In genomic region chr11:6391548-6392134, GRCh38 we compare ENCODE assay signal across 9 cellular contexts. TPM values are rescaled to one million over a fixed set of nuclear protein-coding genes. Genes with fewer than 3 reads are reported as not detected.
A peak's percentile ranks its signal among the peaks of the same experiment; 100 is the strongest.
DNase-seq lines count a peak whose midpoint lies in the region; ATAC-seq lines count a peak whose summit lies in the region.
"Had no signal": no experiment of that assay in that cellular context is flagged by ENCODE, and none has a peak within 500 bp of the region (broad histone marks: within the 10 kb centered on the region; RNA-seq: fewer than 3 reads in every experiment).

No MANE protein-coding gene starts in this region.

- no peaks in the 10 kb centered on the region for H3K9me3 Mint-ChIP-seq in activated T-cell treated with anti-CD3 and anti-CD28 coated beads, Interleukin-2, amount 50 U/mL, for 24 hours
- H3K9me3 Mint-ChIP-seq in activated CD8-positive, alpha-beta T cell treated with anti-CD3 and anti-CD28 coated beads, Interleukin-2, amount 10 ng/mL, durations not matched to agents 7 days and 5 days (ENCODE audit: insufficient read depth), result no peaks in the 10 kb centered on the region
- no peaks in the 10 kb centered on the region for H3K9me3 Mint-ChIP-seq in immature natural killer cell
- no peaks in the 10 kb centered on the region for H3K9me3 Mint-ChIP-seq in stimulated activated naive CD8-positive, alpha-beta T cell treated with anti-CD3 and anti-CD28 coated beads, Interleukin-15, amount 100 ng/mL, for 72 hours

- ATAC-seq in activated CD8-positive, alpha-beta T cell treated with anti-CD3 and anti-CD28 coated beads, Interleukin-2, amount 10 ng/mL, durations not matched to agents 7 days and 5 days, result no peak
- ATAC-seq in stimulated activated naive CD8-positive, alpha-beta T cell treated with anti-CD3 and anti-CD28 coated beads, Interleukin-15, amount 100 ng/mL, for 72 hours, result no peak
- ATAC-seq in GM21786 (IDR thresholded peaks at IDR 0.05; ENCODE audit: unreplicated experiment), result no peak

- peaks cover 48% of the 10 kb centered on the region for H3K36me3 Mint-ChIP-seq in activated T-cell treated with anti-CD3 and anti-CD28 coated beads, Interleukin-2, amount 50 U/mL, for 24 hours (ENCODE audit: low read depth)
- H3K36me3 Mint-ChIP-seq in activated CD8-positive, alpha-beta T cell treated with anti-CD3 and anti-CD28 coated beads, Interleukin-2, amount 10 ng/mL, durations not matched to agents 7 days and 5 days (ENCODE audit: low read depth), result peaks cover 40% of the 10 kb centered on the region
- H3K36me3 Mint-ChIP-seq in immature natural killer cell, result peaks cover 0 to 8% (median 3%) of the 10 kb centered on the region in 3 donors

- DNase-seq in activated T-cell treated with anti-CD3 and anti-CD28 coated beads, Interleukin-2, amount 50 U/mL, for 24 hours, result no peak
- DNase-seq in activated T-cell treated with anti-CD3 and anti-CD28 coated beads, Interleukin-2, amount 50 U/mL, for 1 hour, result no peak
- DNase-seq in activated CD8-positive, alpha-beta T cell treated with anti-CD3 and anti-CD28 coated beads, Interleukin-2, amount 10 ng/mL, durations not matched to agents 7 days and 5 days, result no peak
- DNase-seq in immature natural killer cell (no peak), NCI-H187 (lab: John Stamatoyannopoulos, UW) (no peak), GM19240 (ENCODE audit: insufficient read length, low spot score) (no peak)
- DNase-seq in stimulated activated naive CD8-positive, alpha-beta T cell treated with anti-CD3 and anti-CD28 coated beads, Interleukin-15, amount 100 ng/mL, for 72 hours, result no peak
- DNase-seq: activated effector memory CD4-positive, alpha-beta T cell treated with Interleukin-2 at 50 U/mL for 16 hours had no signal

- CTCF ChIA-PET in activated CD8-positive, alpha-beta T cell treated with anti-CD3 and anti-CD28 coated beads, Interleukin-2, amount 10 ng/mL, durations not matched to agents 7 days and 5 days (lab: Charles Lee), result interaction anchor here (0.7 to 6.3 kb wide), 5 partner anchors 11 to 52 kb away, joined by 3 to 92 read pairs (median 11); no protein-coding TSS in a partner anchor

- H3K27me3 Mint-ChIP-seq in activated T-cell treated with anti-CD3 and anti-CD28 coated beads, Interleukin-2, amount 50 U/mL, for 24 hours, result no peaks in the 10 kb centered on the region
- peaks cover 2% of the 10 kb centered on the region for H3K27me3 Mint-ChIP-seq in activated CD8-positive, alpha-beta T cell treated with anti-CD3 and anti-CD28 coated beads, Interleukin-2, amount 10 ng/mL, durations not matched to agents 7 days and 5 days (ENCODE audit: low read depth)
- H3K27me3 Mint-ChIP-seq in immature natural killer cell (ENCODE audit: low read depth in 3 of 3), result peaks cover 0 to 13% (median 4%) of the 10 kb centered on the region in 3 donors
- H3K27me3 Mint-ChIP-seq in stimulated activated naive CD8-positive, alpha-beta T cell treated with anti-CD3 and anti-CD28 coated beads, Interleukin-15, amount 100 ng/mL, for 72 hours, result no peaks in the 10 kb centered on the region

- peaks cover 71% of the 10 kb centered on the region for H3K4me1 Mint-ChIP-seq in activated T-cell treated with anti-CD3 and anti-CD28 coated beads, Interleukin-2, amount 50 U/mL, for 24 hours (ENCODE audit: low read depth)
- peaks cover 46% of the 10 kb centered on the region for H3K4me1 Mint-ChIP-seq in activated CD8-positive, alpha-beta T cell treated with anti-CD3 and anti-CD28 coated beads, Interleukin-2, amount 10 ng/mL, durations not matched to agents 7 days and 5 days (ENCODE audit: low read depth)
- peaks cover 44 to 47% of the 10 kb centered on the region in 2 donors for H3K4me1 Mint-ChIP-seq in immature natural killer cell
- H3K4me1 Mint-ChIP-seq in stimulated activated naive CD8-positive, alpha-beta T cell treated with anti-CD3 and anti-CD28 coated beads, Interleukin-15, amount 100 ng/mL, for 72 hours, result peaks cover 73% of the 10 kb centered on the region

- POLR2A ChIA-PET in activated CD8-positive, alpha-beta T cell treated with anti-CD3 and anti-CD28 coated beads, Interleukin-2, amount 10 ng/mL, durations not matched to agents 7 days and 5 days (lab: Charles Lee), result interaction anchor here (0.7 to 2.9 kb wide), 5 partner anchors 10 to 90 kb away, joined by 3 to 55 read pairs (median 4); partner anchors contain the start of gene TIMM10B

- peak overlapping the region; percentile 100 for H3K27ac Mint-ChIP-seq in activated T-cell treated with anti-CD3 and anti-CD28 coated beads, Interleukin-2, amount 50 U/mL, for 24 hours
- H3K27ac Mint-ChIP-seq in activated CD8-positive, alpha-beta T cell treated with anti-CD3 and anti-CD28 coated beads, Interleukin-2, amount 10 ng/mL, durations not matched to agents 7 days and 5 days, result peak overlapping the region; percentile 85
- H3K27ac Mint-ChIP-seq in immature natural killer cell, result peak overlapping the region; percentile 90 to 99 (median 94)
- H3K27ac Mint-ChIP-seq in stimulated activated naive CD8-positive, alpha-beta T cell treated with anti-CD3 and anti-CD28 coated beads, Interleukin-15, amount 100 ng/mL, for 72 hours, result no peak overlapping the region

- peak overlapping the region; percentile 90 for H3K4me3 Mint-ChIP-seq in activated T-cell treated with anti-CD3 and anti-CD28 coated beads, Interleukin-2, amount 50 U/mL, for 24 hours
- peak overlapping the region; percentile 89 for H3K4me3 Mint-ChIP-seq in activated CD8-positive, alpha-beta T cell treated with anti-CD3 and anti-CD28 coated beads, Interleukin-2, amount 10 ng/mL, durations not matched to agents 7 days and 5 days
- peak overlapping the region; percentile 87 to 97 (median 96) for H3K4me3 Mint-ChIP-seq in immature natural killer cell
- H3K4me3 Mint-ChIP-seq in stimulated activated naive CD8-positive, alpha-beta T cell treated with anti-CD3 and anti-CD28 coated beads, Interleukin-15, amount 100 ng/mL, for 72 hours, result peak overlapping the region; percentile 91 to 93

RNA-seq across cellular contexts. Expression of gene SMPD1, which starts 1.4 kb away (rescaled TPM):
- total RNA-seq in activated CD8-positive, alpha-beta T cell treated with anti-CD3 and anti-CD28 coated beads, Interleukin-2, amount 10 ng/mL, durations not matched to agents 7 days and 5 days, result 10 to 100 TPM; 35.5 to 37.1 TPM
- polyA plus RNA-seq in immature natural killer cell, result 10 to 100 TPM; 12.0 to 21.9 (median 18.4) TPM

RNA-seq across cellular contexts. Expression of gene APBB1, which starts 27.3 kb away (rescaled TPM):
- total RNA-seq in activated CD8-positive, alpha-beta T cell treated with anti-CD3 and anti-CD28 coated beads, Interleukin-2, amount 10 ng/mL, durations not matched to agents 7 days and 5 days, result 10 to 100 TPM; 51.7 to 52.4 TPM
- 10 to 100 TPM; 30.8 to 55.9 (median 35.2) TPM for polyA plus RNA-seq in immature natural killer cell

RNA-seq across cellular contexts. Expression of gene HPX, which starts 49.1 kb away (rescaled TPM):
- not detected for total RNA-seq in activated CD8-positive, alpha-beta T cell treated with anti-CD3 and anti-CD28 coated beads, Interleukin-2, amount 10 ng/mL, durations not matched to agents 7 days and 5 days
- polyA plus RNA-seq in immature natural killer cell, result not detected

Comparison
In these comparisons a context has a peak if more than half of its experiments do, and no peak if none do; other contexts are left out.
1. H3K27ac Mint-ChIP-seq: peak in activated T-cell treated with anti-CD3 and anti-CD28 coated beads, Interleukin-2, amount 50 U/mL, for 24 hours (single experiment), activated CD8-positive, alpha-beta T cell treated with anti-CD3 and anti-CD28 coated beads, Interleukin-2, amount 10 ng/mL, durations not matched to agents 7 days and 5 days (single experiment) and immature natural killer cell (6 of 6); none in stimulated activated naive CD8-positive, alpha-beta T cell treated with anti-CD3 and anti-CD28 coated beads, Interleukin-15, amount 100 ng/mL, for 72 hours (0 of 2).
2. Peak in every context shown above with its lines, with median percentiles within 50 percentile points of each other: H3K4me3 Mint-ChIP-seq.